Comparison of ENCODE assay signal across 26 cellular contexts in genomic region chr20:48364688-48365421, GRCh38.
DNase-seq lines count a peak whose midpoint lies in the region; ATAC-seq and TF ChIP-seq lines count a peak whose summit lies in the region.
"Had no signal": no experiment of that assay in that cellular context is flagged by ENCODE, and none has a peak within 500 bp of the region (broad histone marks: within the 10 kb centered on the region; RNA-seq: fewer than 3 reads in every experiment).

No MANE protein-coding gene starts in this region.

- H4K20me1 ChIP-seq in BLaER1, result no peaks in the 10 kb centered on the region

- no peak for TF ChIP-seq POLR2A in spleen (IDR thresholded peaks at IDR 0.05)

- DNase-seq in GM13977 (ENCODE audit: low spot score) (peak; percentile 67), mesenteric fat pad (ENCODE audit: low spot score) (peak; percentile 73), spleen (no peak), AML-193 (lab: John Stamatoyannopoulos, UW) (no peak), SKM-1 (lab: John Stamatoyannopoulos, UW; ENCODE audit: unreplicated experiment) (no peak), posterior vena cava (ENCODE audit: low spot score) (no peak)
- DNase-seq: activated CD4-positive, alpha-beta T cell treated with anti-CD3 and anti-CD28 coated beads, Interleukin-2, amount 50 U/mL, for 1 hour; activated T-cell treated with anti-CD3 and anti-CD28 coated beads, Interleukin-2, amount 50 U/mL, for 4 hours; adrenal gland; body of pancreas; CD8-positive, alpha-beta memory T cell; dermis blood vessel endothelial cell; DMS153; foreskin keratinocyte; HFFc6; kidney glomerular epithelial cell; NCI-H524; SIG-M5; stimulated activated CD4-positive, alpha-beta T cell treated with anti-CD3 and anti-CD28 coated beads, Interleukin-4, amount 100 ng/mL, for 24 hours; stimulated activated naive CD4-positive, alpha-beta T cell treated with Interleukin-2 at 50 U/mL for 16 hours had no signal

- in situ Hi-C loops in GM13977 (cut with MboI; ENCODE audit: low pct_unique_long_range_greater_than_20kb, low sequenced_read_pairs, unreplicated experiment), result no loop called here

- H3K27ac ChIP-seq in BLaER1 (no peak overlapping the region), spleen (peak overlapping the region in 1 of 8 donors; percentile 36)
- H3K27ac ChIP-seq: adrenal gland, body of pancreas, esophagus muscularis mucosa, foreskin keratinocyte had no signal

- H3K27me3 ChIP-seq in BLaER1 (no peaks in the 10 kb centered on the region), spleen (replicated peaks in 1 of 7) (peaks cover 0 to 36% (median 0%) of the 10 kb centered on the region in 7 donors)
- H3K27me3 ChIP-seq: adrenal gland, body of pancreas, esophagus muscularis mucosa had no signal

- intact Hi-C loops in spleen (cut with DNase I; ENCODE audit: low total_unique reads) (no loop called here), posterior vena cava (cut with DNase I) (no loop called here)

- H3K4me1 ChIP-seq in BLaER1 (peaks cover 53% of the 10 kb centered on the region), spleen (peaks cover 0 to 21% (median 0%) of the 10 kb centered on the region in 6 donors)
- H3K4me1 ChIP-seq: adrenal gland, body of pancreas, foreskin keratinocyte had no signal

- H3K9ac ChIP-seq in BLaER1, result no peak overlapping the region

- TF ChIP-seq CTCF in GM13977 (IDR thresholded peaks at IDR 0.05; ENCODE audit: extremely low read depth, insufficient read depth, missing control alignments) (no peak), spleen (IDR thresholded peaks at IDR 0.05 in 8 of 11, conservative IDR thresholded peaks at IDR 0.05 in 3 of 11) (no peak)

- no peaks in the 10 kb centered on the region for H3K36me3 ChIP-seq in BLaER1
- no peaks in the 10 kb centered on the region for H3K36me3 ChIP-seq in spleen
- H3K36me3 ChIP-seq: adrenal gland, esophagus muscularis mucosa had no signal

- H3K4me2 ChIP-seq in BLaER1, result peak overlapping the region; percentile 25; the same call in 1 of the 2 replicates

- peak; percentile 61 for ATAC-seq in HG02870 (IDR thresholded peaks at IDR 0.05; ENCODE audit: unreplicated experiment)
- ATAC-seq: activated T-cell treated with anti-CD3 and anti-CD28 coated beads, Interleukin-2, amount 50 U/mL, for 4 hours; body of pancreas; foreskin keratinocyte; sciatic nerve; WTC11 had no signal

- no peak overlapping the region for H3K4me3 ChIP-seq in BLaER1
- H3K4me3 ChIP-seq in spleen, result no peak overlapping the region
- H3K4me3 ChIP-seq: adrenal gland, body of pancreas, esophagus muscularis mucosa, lung had no signal

- H3K9me3 ChIP-seq in BLaER1 (peaks cover 7% of the 10 kb centered on the region), spleen (peaks cover 0 to 6% (median 0%) of the 10 kb centered on the region in 8 donors)
- H3K9me3 ChIP-seq: adrenal gland, body of pancreas, esophagus muscularis mucosa had no signal

- 75 to 91% (median 84%) methylated on average over 11 of the region's 11 CpGs for WGBS in spleen, 5 donors

Comparison
In these comparisons a context has a peak if more than half of its experiments do, and no peak if none do; other contexts are left out.
1. DNase-seq: peak in GM13977 (single experiment) and mesenteric fat pad (single experiment); none in spleen (single experiment), AML-193 (0 of 2), SKM-1 (single experiment) and posterior vena cava (single experiment).